Comparison of ENCODE assay signal across 8 cellular contexts in the genomic region with DNA sequence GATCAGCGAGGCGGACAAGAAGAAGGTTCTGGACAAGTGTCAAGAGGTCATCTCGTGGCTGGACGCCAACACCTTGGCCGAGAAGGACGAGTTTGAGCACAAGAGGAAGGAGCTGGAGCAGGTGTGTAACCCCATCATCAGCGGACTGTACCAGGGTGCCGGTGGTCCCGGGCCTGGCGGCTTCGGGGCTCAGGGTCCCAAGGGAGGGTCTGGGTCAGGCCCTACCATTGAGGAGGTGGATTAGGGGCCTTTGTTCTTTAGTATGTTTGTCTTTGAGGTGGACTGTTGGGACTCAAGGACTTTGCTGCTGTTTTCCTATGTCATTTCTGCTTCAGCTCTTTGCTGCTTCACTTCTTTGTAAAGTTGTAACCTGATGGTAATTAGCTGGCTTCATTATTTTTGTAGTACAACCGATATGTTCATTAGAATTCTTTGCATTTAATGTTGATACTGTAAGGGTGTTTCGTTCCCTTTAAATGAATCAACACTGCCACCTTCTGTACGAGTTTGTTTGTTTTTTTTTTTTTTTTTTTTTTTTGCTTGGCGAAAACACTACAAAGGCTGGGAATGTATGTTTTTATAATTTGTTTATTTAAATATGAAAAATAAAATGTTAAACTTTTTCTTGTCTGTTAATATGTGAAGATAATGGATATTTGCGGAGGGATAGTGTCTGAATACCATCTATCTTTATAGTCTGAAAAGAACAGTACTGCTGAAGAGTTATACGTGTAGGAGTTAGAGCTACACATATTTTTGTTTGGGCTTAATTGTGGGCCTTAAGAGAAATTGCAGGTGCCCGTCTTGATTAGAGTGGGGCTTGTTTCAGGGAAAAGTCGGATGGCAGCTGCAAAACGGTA. TPM values are rescaled to one million over a fixed set of nuclear protein-coding genes. Genes with fewer than 3 reads are reported as not detected.
DNase-seq lines count a peak whose midpoint lies in the region; ATAC-seq, FAIRE-seq and TF ChIP-seq lines count a peak whose summit lies in the region.

No MANE protein-coding gene starts in this region.

- H3K4me2 ChIP-seq in mesendoderm (ENCODE audit: low read length) = peak overlapping the region; percentile 92

- H3K4me1 Mint-ChIP-seq in CD8-positive, alpha-beta T cell (ENCODE audit: low read depth) = peaks cover 38% of the 10 kb centered on the region

- no peaks in the 10 kb centered on the region for H3K36me3 ChIP-seq in CD8-positive, alpha-beta T cell (ENCODE audit: insufficient read depth, low read length)
- H3K36me3 ChIP-seq in mesendoderm (ENCODE audit: control insufficient read depth, insufficient read depth, low read length) (no peaks in the 10 kb centered on the region), uterus (no peaks in the 10 kb centered on the region)

- peaks cover 2% of the 10 kb centered on the region for H3K79me1 ChIP-seq in mesendoderm (ENCODE audit: low read length)

- peaks cover 22% of the 10 kb centered on the region for H3K4me1 ChIP-seq in CD8-positive, alpha-beta T cell (ENCODE audit: insufficient read depth, low read length)
- H3K4me1 ChIP-seq in mesendoderm (ENCODE audit: control insufficient read depth, low read depth, low read length) (peaks cover 7% of the 10 kb centered on the region), uterus (peaks cover 5 to 13% of the 10 kb centered on the region in 2 donors)

- no peaks in the 10 kb centered on the region for H3K27me3 ChIP-seq in CD8-positive, alpha-beta T cell (ENCODE audit: insufficient read depth, low read length)
- H3K27me3 ChIP-seq in HL-60 (ENCODE audit: insufficient read depth, poor library complexity, severe bottlenecking) (no peaks in the 10 kb centered on the region), mesendoderm (ENCODE audit: insufficient read depth, low read length, poor library complexity) (no peaks in the 10 kb centered on the region), uterus (no peaks in the 10 kb centered on the region)

- peak overlapping the region; percentile 38 for H3K27ac ChIP-seq in CD8-positive, alpha-beta T cell (ENCODE audit: low read depth, low read length)
- H3K27ac ChIP-seq in HL-60 (replicated peaks) (peak overlapping the region; percentile 60), coronary artery (peak overlapping the region; percentile 71 to 91), mesendoderm (ENCODE audit: low read depth, low read length) (no peak overlapping the region), uterus (peak overlapping the region; percentile 78 to 99)

- H3K9ac ChIP-seq in mesendoderm (ENCODE audit: low read length) = peak overlapping the region; percentile 92

- H3K9me3 ChIP-seq in CD8-positive, alpha-beta T cell (ENCODE audit: low read length) = no peaks in the 10 kb centered on the region
- no peaks in the 10 kb centered on the region for H3K9me3 ChIP-seq in uterus

- no peak overlapping the region for H3K23ac ChIP-seq in mesendoderm (ENCODE audit: low read length)

- H2BK120ac ChIP-seq in mesendoderm (ENCODE audit: low read depth, low read length) = no peak overlapping the region

- peak; percentile 70 for TF ChIP-seq CTCF in CD8-positive, alpha-beta T cell (IDR thresholded peaks at IDR 0.05)
- TF ChIP-seq CTCF in HL-60 (IDR thresholded peaks at IDR 0.05; ENCODE audit: insufficient read depth, low read length) (no peak), coronary artery (IDR thresholded peaks at IDR 0.05) (no peak), uterus (IDR thresholded peaks at IDR 0.05) (peak; percentile 45 to 55 (median 51))

- no peaks in the 10 kb centered on the region for H3K27me3 Mint-ChIP-seq in CD8-positive, alpha-beta T cell (ENCODE audit: low read depth)

- no peak overlapping the region for H2BK5ac ChIP-seq in mesendoderm (ENCODE audit: low read length)

- intact Hi-C loops in CD8-positive, alpha-beta T cell (cut with DNase I, micrococcal nuclease) = loop anchor here (1.0 to 10.0 kb wide), 10 partner anchors 8 to 365 kb away; a partner anchor contains a TSS
- intact Hi-C loops in uterus (cut with DNase I; ENCODE audit: low total_unique reads) = loop anchor here (5.0 kb wide), 1 partner anchor 148 kb away; a partner anchor contains a TSS

- CTCF ChIA-PET in CD8-positive, alpha-beta T cell (lab: Charles Lee) = interaction anchor here (0.6 to 4.6 kb wide), 34 partner anchors 10 to 288 kb away, joined by 3 to 74 read pairs (median 5); a partner anchor contains a TSS

- peak overlapping the region; percentile 42 for H3K4ac ChIP-seq in mesendoderm (ENCODE audit: low read depth, low read length)

- H3K79me2 ChIP-seq in mesendoderm (ENCODE audit: control insufficient read depth, insufficient read depth, low read length) = peaks cover 14% of the 10 kb centered on the region

- H2BK15ac ChIP-seq in mesendoderm (replicated peaks; ENCODE audit: low read depth) = no peak overlapping the region

- H3K18ac ChIP-seq in mesendoderm (ENCODE audit: low read length) = no peak overlapping the region

- no peak overlapping the region for H4K8ac ChIP-seq in mesendoderm (ENCODE audit: low read depth, low read length)

- DNase-seq in CD8-positive, alpha-beta T cell = no peak
- DNase-seq in HL-60 (ENCODE audit: low read depth in 1 of 2, low spot score in 1 of 2) (no peak), RCC 7860 (ENCODE audit: low spot score) (peak; percentile 19), coronary artery (ENCODE audit: low spot score) (no peak), mesendoderm (no peak), uterus (peak in 1 of 2 donors; percentile 40)

- peaks cover 9% of the 10 kb centered on the region for H3K36me3 Mint-ChIP-seq in CD8-positive, alpha-beta T cell

- peak; percentile 15 for ATAC-seq in CD8-positive, alpha-beta T cell
- ATAC-seq in HG02763 (IDR thresholded peaks at IDR 0.05; ENCODE audit: unreplicated experiment) (no peak), HG02623 (IDR thresholded peaks at IDR 0.05; ENCODE audit: unreplicated experiment) (no peak)

- peak overlapping the region; percentile 61 for H3K4me3 ChIP-seq in CD8-positive, alpha-beta T cell (ENCODE audit: low read depth, low read length)
- H3K4me3 ChIP-seq in HL-60 (replicated peaks; ENCODE audit: insufficient read depth, low read length) (peak overlapping the region; percentile 72), coronary artery (peak overlapping the region; percentile 86), mesendoderm (ENCODE audit: low read length) (peak overlapping the region; percentile 88), uterus (peak overlapping the region; percentile 49 to 50)

- H3K27ac Mint-ChIP-seq in CD8-positive, alpha-beta T cell = peak overlapping the region; percentile 92

- POLR2A ChIA-PET in CD8-positive, alpha-beta T cell (lab: Charles Lee) = interaction anchor here (0.6 to 2.8 kb wide), 18 partner anchors 10 to 289 kb away, joined by 3 to 12 read pairs (median 3); a partner anchor contains a TSS

- H2AK5ac ChIP-seq in mesendoderm (ENCODE audit: low read length) = no peak overlapping the region

- H3K9me3 Mint-ChIP-seq in CD8-positive, alpha-beta T cell = no peaks in the 10 kb centered on the region

- no peak for TF ChIP-seq POLR2A in uterus (IDR thresholded peaks at IDR 0.05)

- 100% methylated on average over 1 of the region's 20 CpGs for WGBS in mesendoderm (ENCODE audit: extremely low coverage, insufficient coverage, low lambda C conversion rate)

- H4K5ac ChIP-seq in mesendoderm (ENCODE audit: low read length) = no peak overlapping the region

- peak; percentile 43 for FAIRE-seq in RCC 7860 (lab: Jason Lieb, UNC)

- H3K4me3 Mint-ChIP-seq in CD8-positive, alpha-beta T cell = peak overlapping the region; percentile 84

- H3K56ac ChIP-seq in mesendoderm (ENCODE audit: low read length) = peak overlapping the region; percentile 89

RNA-seq across cellular contexts. Expression of a gene that starts 2.3 kb away (rescaled TPM):
- 1 to 10 TPM; 4.9 to 5.2 TPM for total RNA-seq in CD8-positive, alpha-beta T cell
- polyA plus RNA-seq in mesendoderm (2013, experiment 1 of 2) = 23.9 TPM
- 22.5 TPM for polyA plus RNA-seq in mesendoderm (2013, experiment 2 of 2)
- 100 to 1,000 TPM in 2 of 4 donors, 10 to 100 TPM in 2; 40.3 to 268 (median 152) TPM for total RNA-seq in uterus

RNA-seq across cellular contexts. Expression of a gene that starts 14.5 kb away (rescaled TPM):
- total RNA-seq in CD8-positive, alpha-beta T cell = 1 to 10 TPM; 2.1 to 2.2 TPM
- polyA plus RNA-seq in mesendoderm (2013, experiment 1 of 2) = 37.1 TPM
- polyA plus RNA-seq in mesendoderm (2013, experiment 2 of 2) = 40.9 TPM
- 100 to 1,000 TPM in 3 of 4 donors, 10 to 100 TPM in 1; 98.8 to 261 (median 170) TPM for total RNA-seq in uterus

RNA-seq across cellular contexts. Expression of a gene that starts 14.8 kb away (rescaled TPM):
- 1 to 10 TPM; 1.2 TPM for total RNA-seq in CD8-positive, alpha-beta T cell
- 0.83 TPM for polyA plus RNA-seq in mesendoderm (2013, experiment 1 of 2)
- 0.98 TPM for polyA plus RNA-seq in mesendoderm (2013, experiment 2 of 2)
- 1 to 10 TPM in 3 of 4 donors, under 1 TPM in 1; 0.59 to 4.6 (median 2.3) TPM for total RNA-seq in uterus

RNA-seq across cellular contexts. Expression of a gene that starts 23.1 kb away (rescaled TPM):
- 10 to 100 TPM; 19.6 to 26.4 TPM for total RNA-seq in CD8-positive, alpha-beta T cell
- polyA plus RNA-seq in mesendoderm (2013, experiment 1 of 2) = 153 TPM
- polyA plus RNA-seq in mesendoderm (2013, experiment 2 of 2) = 155 TPM
- total RNA-seq in uterus = 100 to 1,000 TPM in 1 of 4 donors, 10 to 100 TPM in 3; 37.1 to 119 (median 58.7) TPM

RNA-seq across cellular contexts. Expression of a gene that starts 32.8 kb away (rescaled TPM):
- 10 to 100 TPM; 30.0 to 30.2 TPM for total RNA-seq in CD8-positive, alpha-beta T cell
- polyA plus RNA-seq in mesendoderm (2013, experiment 1 of 2) = 31.5 TPM
- 31.9 TPM for polyA plus RNA-seq in mesendoderm (2013, experiment 2 of 2)
- 10 to 100 TPM; 20.5 to 28.4 (median 23.4) TPM for total RNA-seq in uterus

Comparison
In these comparisons a context has a peak if more than half of its experiments do, and no peak if none do; other contexts are left out.
1. CTCF ChIP-seq: peak in CD8-positive, alpha-beta T cell (single experiment) and uterus (4 of 4); none in HL-60 (single experiment) and coronary artery (single experiment).
2. RNA of a gene that starts 2.3 kb away (total RNA-seq): 40.3 to 268 TPM in uterus; 4.9 to 5.2 TPM in CD8-positive, alpha-beta T cell; every median in the first group is over 4 times any median in the second.
3. RNA of a gene that starts 14.5 kb away (total RNA-seq): 98.8 to 261 TPM in uterus; 2.1 to 2.2 TPM in CD8-positive, alpha-beta T cell; every median in the first group is over 10 times any median in the second.
4. Peak in every context shown above with its lines, with median percentiles within 50 percentile points of each other: H3K4me3 ChIP-seq.